Comparison of ENCODE assay signal across 22 cellular contexts in the genomic region with DNA sequence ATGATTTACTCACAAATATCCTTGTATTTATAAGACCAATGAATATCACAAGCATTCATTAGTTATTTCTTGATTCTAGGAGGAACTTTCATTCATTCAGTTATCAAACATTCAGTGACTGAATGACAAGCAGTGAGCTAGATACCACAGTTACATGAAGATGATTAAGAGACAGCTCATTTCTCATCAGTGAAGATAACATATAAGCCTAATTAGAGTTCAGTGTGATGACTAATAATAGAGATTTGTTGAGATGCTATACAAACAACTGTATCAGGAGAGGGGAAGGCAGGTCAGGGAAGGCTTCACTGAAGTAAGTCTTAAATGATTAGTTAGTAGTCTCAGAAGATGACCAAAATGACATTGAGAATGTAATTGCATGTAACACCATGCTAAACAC. TPM values are rescaled to one million over a fixed set of nuclear protein-coding genes. Genes with fewer than 3 reads are reported as not detected.
"Had no signal": no experiment of that assay in that cellular context is flagged by ENCODE, and none has a peak within 500 bp of the region (broad histone marks: within the 10 kb centered on the region; RNA-seq: fewer than 3 reads in every experiment).

No MANE protein-coding gene starts in this region.

- DNase-seq: activated CD4-positive, alpha-beta T cell treated with anti-CD3 and anti-CD28 coated beads, Interleukin-2, amount 10 ng/mL, durations not matched to agents 24 days and 14 days; activated CD8-positive, alpha-beta T cell treated with anti-CD3 and anti-CD28 coated beads, Interleukin-2, amount 10 ng/mL, durations not matched to agents 7 days and 5 days; activated effector memory CD4-positive, alpha-beta T cell treated with anti-CD3 and anti-CD28 coated beads, Interleukin-2, amount 50 U/mL, for 16 hours; activated T-cell treated with anti-CD3 and anti-CD28 coated beads, Interleukin-2, amount 50 U/mL, for 48 hours; adrenal gland; effector memory CD8-positive, alpha-beta T cell; kidney; left lung; nephron progenitor cell; nucleus accumbens; stimulated activated CD4-positive, alpha-beta T cell treated with anti-CD3 and anti-CD28 coated beads, Interleukin-12 subunit alpha, Interleukin-12 subunit beta, amount 100 ng/mL, for 4 hours; stimulated activated CD4-positive, alpha-beta T cell treated with anti-CD3 and anti-CD28 coated beads, Interleukin-1b, Interleukin-23, amount 100 ng/mL, for 48 hours; stimulated activated CD8-positive, alpha-beta memory T cell treated with anti-CD3 and anti-CD28 coated beads, Interleukin-4, amount 100 ng/mL, for 48 hours; stimulated activated naive CD4-positive, alpha-beta T cell treated with Interleukin-2 at 50 U/mL for 16 hours had no signal

- H3K36me3 ChIP-seq: adrenal gland, left lung, tibial nerve had no signal

- H3K27ac ChIP-seq: adrenal gland, left lung, tibial nerve had no signal

- H3K27me3 ChIP-seq: adrenal gland, left lung, tibial nerve had no signal

- H3K9me3 ChIP-seq: adrenal gland, left lung, tibial nerve had no signal

- ATAC-seq: activated CD8-positive, alpha-beta T cell treated with anti-CD3 and anti-CD28 coated beads, Interleukin-2, amount 10 ng/mL, durations not matched to agents 7 days and 5 days; effector memory CD8-positive, alpha-beta T cell; left lung; WTC11 had no signal

- FAIRE-seq: urothelium cell line had no signal

- H3K4me3 ChIP-seq: adrenal gland, left lung, tibial nerve had no signal

- H3K4me1 ChIP-seq: left lung had no signal

RNA-seq across cellular contexts. Expression of gene C1orf105, which starts 14.6 kb away (rescaled TPM):
- total RNA-seq: activated CD4-positive, alpha-beta T cell treated with anti-CD3 and anti-CD28 coated beads, Interleukin-2, amount 10 ng/mL, durations not matched to agents 24 days and 14 days; activated CD8-positive, alpha-beta T cell treated with anti-CD3 and anti-CD28 coated beads, Interleukin-2, amount 10 ng/mL, durations not matched to agents 7 days and 5 days; activated naive CD4-positive, alpha-beta T cell treated with anti-CD3 and anti-CD28 coated beads, Interleukin-2, amount 50 U/mL, for 72 hours; dermis microvascular lymphatic vessel endothelial cell; epithelial cell of proximal tubule; frontal cortex; kidney; left lung; renal cortical epithelial cell; tibial nerve; WTC11 had no signal
